Comparison of ENCODE assay signal across 1 cellular context in genomic region chr17:39638317-39638716, GRCh38.
TF ChIP-seq lines count a peak whose summit lies in the region.

No MANE protein-coding gene starts in this region.

TF ChIP-seq in endothelial cell of umbilical vein, 7 proteins besides CTCF, POLR2A, EP300 and RAD21:
- TF ChIP-seq EZH2 (IDR thresholded peaks at IDR 0.05; ENCODE audit: borderline replicate concordance, low read depth, low read length, severe bottlenecking) (no peak), GATA2 (IDR thresholded peaks at IDR 0.05; ENCODE audit: insufficient read depth, insufficient read length, low read depth, low read length) (no peak), POLR2AphosphoS5 (IDR thresholded peaks at IDR 0.05; ENCODE audit: insufficient read depth, low read depth, low read length) (no peak), MYC (IDR thresholded peaks at IDR 0.05; ENCODE audit: low read depth, low read length) (no peak), FOS (IDR thresholded peaks at IDR 0.05; ENCODE audit: borderline replicate concordance, insufficient read depth, low read length) (no peak), MAX (IDR thresholded peaks at IDR 0.05; ENCODE audit: insufficient read depth, insufficient read length) (no peak), JUN (IDR thresholded peaks at IDR 0.05; ENCODE audit: borderline replicate concordance, insufficient read depth, insufficient read length, low read depth) (no peak)
